Comparison of ENCODE assay signal across 1 cellular context in the genomic region with DNA sequence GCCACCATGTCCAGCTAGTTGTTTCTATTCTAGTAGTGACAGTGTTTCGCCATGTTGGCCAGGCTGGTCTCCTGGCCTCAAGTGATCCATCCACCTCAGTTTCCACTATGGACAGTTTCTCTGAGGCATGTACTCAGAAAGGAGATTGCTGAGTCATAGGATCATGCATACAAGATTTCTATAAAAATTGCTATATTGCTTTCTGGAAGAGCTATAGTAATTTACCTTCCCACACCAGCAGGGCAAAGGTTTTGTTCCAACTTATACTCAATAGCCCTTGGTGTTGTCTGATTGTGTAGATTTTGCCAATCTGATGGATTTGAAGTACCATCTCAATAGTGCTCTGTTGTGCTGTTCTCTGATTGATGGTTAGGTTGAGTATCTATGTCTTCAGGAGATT.
TF ChIP-seq lines count a peak whose summit lies in the region.

No MANE protein-coding gene starts in this region.

TF ChIP-seq in HepG2, 621 proteins besides CTCF, POLR2A, EP300 and RAD21 (continued from another document):
- TF ChIP-seq NFE2L2 (IDR thresholded peaks at IDR 0.05; ENCODE audit: low read length): 0 out of 2 replicates have a peak, but pooled peaks have one; percentile 23
TF ChIP-seq in HepG2: peak in this region for 1.
